Comparison of ENCODE assay signal across 2 cellular contexts in genomic region chr9:137146527-137146918, GRCh38.
TF ChIP-seq lines count a peak whose summit lies in the region.

No MANE protein-coding gene starts in this region.

TF ChIP-seq in HEK293, 187 proteins besides CTCF, POLR2A, EP300 and RAD21:
- TF ChIP-seq ZNF350 (tag by site-specific recombination; IDR thresholded peaks at IDR 0.05) (no peak), GLIS1 (tag by site-specific recombination; IDR thresholded peaks at IDR 0.05) (0 out of 2 replicates have a peak, but pooled peaks have one; percentile 3), REST (tag by site-specific recombination; IDR thresholded peaks at IDR 0.05) (peak; percentile 92), ZBTB44 (tag by site-specific recombination; IDR thresholded peaks at IDR 0.05) (no peak), ZNF48 (tag by site-specific recombination; IDR thresholded peaks at IDR 0.05) (no peak)
TF ChIP-seq in HEK293: peak in this region for 2.

TF ChIP-seq in K562, 482 proteins besides CTCF, POLR2A, EP300 and RAD21:
- TF ChIP-seq NCOA6 (IDR thresholded peaks at IDR 0.05): no peak
- TF ChIP-seq MIER1 (IDR thresholded peaks at IDR 0.05; ENCODE audit: low read depth): peak; percentile 53; the same call in 1 of the 2 replicates
- peak; percentile 27; the same call in 1 of the 2 replicates for TF ChIP-seq EHMT2 (IDR thresholded peaks at IDR 0.05)
- no peak for TF ChIP-seq OTX1 (CRISPR knock-in tag; IDR thresholded peaks at IDR 0.05)
